12 cellular contexts compared by ENCODE assay signal in genomic region chr19:5103061-5103701, GRCh38.
DNase-seq lines count a peak whose midpoint lies in the region; ATAC-seq and TF ChIP-seq lines count a peak whose summit lies in the region.
"Had no signal": no experiment of that assay in that cellular context is flagged by ENCODE, and none has a peak within 500 bp of the region (broad histone marks: within the 10 kb centered on the region; RNA-seq: fewer than 3 reads in every experiment).

No MANE protein-coding gene starts in this region.

- DNase-seq in COLO829 (ENCODE audit: low spot score) (peak; percentile 64), SHP77 treated with DMSO at 0.1 percent for 48 hours (lab: John Stamatoyannopoulos, UW) (peak; percentile 58), fibroblast of the conjunctiva (ENCODE audit: low read depth) (peak; percentile 36), pons (ENCODE audit: low spot score) (peak; percentile 34), GM20000 (ENCODE audit: low spot score) (no peak), Caco-2 (no peak)
- no peak for DNase-seq in activated CD4-positive, alpha-beta memory T cell treated with anti-CD3 and anti-CD28 coated beads for 36 hours
- DNase-seq in stimulated activated naive CD8-positive, alpha-beta T cell treated with anti-CD3 and anti-CD28 coated beads, Interleukin-15, amount 100 ng/mL, for 72 hours: no peak
- DNase-seq: activated naive CD8-positive, alpha-beta T cell treated with anti-CD3 and anti-CD28 coated beads, Interleukin-2, amount 10 ng/mL, durations not matched to agents 7 days and 5 days; NCI-H748 treated with DMSO at 0.1 percent for 48 hours had no signal

- intact Hi-C loops in Caco-2 (cut with micrococcal nuclease; ENCODE audit: unreplicated experiment): no loop called here
- intact Hi-C loops in activated CD4-positive, alpha-beta memory T cell treated with anti-CD3 and anti-CD28 coated beads for 36 hours (cut with micrococcal nuclease): no loop called here

- H3K4me3 Mint-ChIP-seq in Caco-2 (ENCODE audit: unreplicated experiment): no peak overlapping the region
- H3K4me3 Mint-ChIP-seq in activated CD4-positive, alpha-beta memory T cell treated with anti-CD3 and anti-CD28 coated beads for 36 hours: no peak overlapping the region
- H3K4me3 Mint-ChIP-seq in stimulated activated naive CD8-positive, alpha-beta T cell treated with anti-CD3 and anti-CD28 coated beads, Interleukin-15, amount 100 ng/mL, for 72 hours: no peak overlapping the region
- H3K4me3 Mint-ChIP-seq: activated naive CD8-positive, alpha-beta T cell treated with anti-CD3 and anti-CD28 coated beads, Interleukin-2, amount 10 ng/mL, durations not matched to agents 7 days and 5 days; CD4-positive, alpha-beta memory T cell had no signal

- H3K9me3 Mint-ChIP-seq in Caco-2 (ENCODE audit: unreplicated experiment): peaks cover 11% of the 10 kb centered on the region
- H3K9me3 Mint-ChIP-seq in activated CD4-positive, alpha-beta memory T cell treated with anti-CD3 and anti-CD28 coated beads for 36 hours: peaks cover 22% of the 10 kb centered on the region
- peaks cover 10 to 24% of the 10 kb centered on the region in 2 donors for H3K9me3 Mint-ChIP-seq in stimulated activated naive CD8-positive, alpha-beta T cell treated with anti-CD3 and anti-CD28 coated beads, Interleukin-15, amount 100 ng/mL, for 72 hours

- H3K4me1 Mint-ChIP-seq in Caco-2 (ENCODE audit: low read depth, unreplicated experiment): no peaks in the 10 kb centered on the region
- H3K4me1 Mint-ChIP-seq in activated CD4-positive, alpha-beta memory T cell treated with anti-CD3 and anti-CD28 coated beads for 36 hours (ENCODE audit: low read depth): no peaks in the 10 kb centered on the region
- no peaks in the 10 kb centered on the region for H3K4me1 Mint-ChIP-seq in stimulated activated naive CD8-positive, alpha-beta T cell treated with anti-CD3 and anti-CD28 coated beads, Interleukin-15, amount 100 ng/mL, for 72 hours
- H3K4me1 Mint-ChIP-seq: activated naive CD8-positive, alpha-beta T cell treated with anti-CD3 and anti-CD28 coated beads, Interleukin-2, amount 10 ng/mL, durations not matched to agents 7 days and 5 days; CD4-positive, alpha-beta memory T cell had no signal

- TF ChIP-seq CTCF in GM20000 (IDR thresholded peaks at IDR 0.05; ENCODE audit: extremely low read depth, missing control alignments) (no peak), Caco-2 (IDR thresholded peaks at IDR 0.05; ENCODE audit: insufficient read depth in 1 of 2, low read depth in 1 of 2, low read length in 1 of 2, severe bottlenecking in 1 of 2, unreplicated experiment in 1 of 2) (no peak)

- CTCF ChIA-PET in Caco-2 (lab: Charles Lee): no interaction called here
- CTCF ChIA-PET in activated CD4-positive, alpha-beta memory T cell treated with anti-CD3 and anti-CD28 coated beads for 36 hours (lab: Charles Lee): no interaction called here

- H3K27me3 ChIP-seq in Caco-2 (replicated peaks; ENCODE audit: control insufficient read depth, insufficient read depth, low read length): no peaks in the 10 kb centered on the region

- H3K27ac Mint-ChIP-seq in Caco-2 (ENCODE audit: unreplicated experiment): no peak overlapping the region
- H3K27ac Mint-ChIP-seq in activated CD4-positive, alpha-beta memory T cell treated with anti-CD3 and anti-CD28 coated beads for 36 hours: no peak overlapping the region
- no peak overlapping the region for H3K27ac Mint-ChIP-seq in stimulated activated naive CD8-positive, alpha-beta T cell treated with anti-CD3 and anti-CD28 coated beads, Interleukin-15, amount 100 ng/mL, for 72 hours
- H3K27ac Mint-ChIP-seq: activated naive CD8-positive, alpha-beta T cell treated with anti-CD3 and anti-CD28 coated beads, Interleukin-2, amount 10 ng/mL, durations not matched to agents 7 days and 5 days; CD4-positive, alpha-beta memory T cell had no signal

- no peaks in the 10 kb centered on the region; the same call in 1 of the 2 replicates for H3K36me3 ChIP-seq in Caco-2 (ENCODE audit: control insufficient read depth, insufficient read depth, low read length)

- peaks cover 5% of the 10 kb centered on the region; the same call in 1 of the 2 replicates for H3K4me1 ChIP-seq in Caco-2

- peaks cover 5% of the 10 kb centered on the region for H3K36me3 Mint-ChIP-seq in Caco-2 (ENCODE audit: insufficient read depth, unreplicated experiment)
- H3K36me3 Mint-ChIP-seq in activated CD4-positive, alpha-beta memory T cell treated with anti-CD3 and anti-CD28 coated beads for 36 hours: peaks cover 28% of the 10 kb centered on the region

- ATAC-seq in stimulated activated naive CD8-positive, alpha-beta T cell treated with anti-CD3 and anti-CD28 coated beads, Interleukin-15, amount 100 ng/mL, for 72 hours: no peak
- ATAC-seq: HCT116 had no signal

- H3K9me3 ChIP-seq in Caco-2: peaks cover 20% of the 10 kb centered on the region

- POLR2A ChIA-PET in Caco-2 (lab: Charles Lee): no interaction called here
- POLR2A ChIA-PET in activated CD4-positive, alpha-beta memory T cell treated with anti-CD3 and anti-CD28 coated beads for 36 hours (lab: Charles Lee): no interaction called here

- no TSS peak for BruUV-seq in Caco-2 (replicated peaks; lab: Mats Ljungman, UMichigan)

- no peak overlapping the region for H3K4me3 ChIP-seq in Caco-2 (ENCODE audit: low read depth, low read length)

- no peaks in the 10 kb centered on the region for H3K27me3 Mint-ChIP-seq in Caco-2 (ENCODE audit: insufficient read depth, unreplicated experiment)
- H3K27me3 Mint-ChIP-seq in activated CD4-positive, alpha-beta memory T cell treated with anti-CD3 and anti-CD28 coated beads for 36 hours: no peaks in the 10 kb centered on the region
- H3K27me3 Mint-ChIP-seq in stimulated activated naive CD8-positive, alpha-beta T cell treated with anti-CD3 and anti-CD28 coated beads, Interleukin-15, amount 100 ng/mL, for 72 hours: no peaks in the 10 kb centered on the region
- H3K27me3 Mint-ChIP-seq: activated naive CD8-positive, alpha-beta T cell treated with anti-CD3 and anti-CD28 coated beads, Interleukin-2, amount 10 ng/mL, durations not matched to agents 7 days and 5 days; CD4-positive, alpha-beta memory T cell had no signal

Comparison
In these comparisons a context has a peak if more than half of its experiments do, and no peak if none do; other contexts are left out.
1. DNase-seq: peak in COLO829 (single experiment), SHP77 treated with DMSO at 0.1 percent for 48 hours (single experiment), fibroblast of the conjunctiva (single experiment) and pons (single experiment); none in GM20000 (single experiment), Caco-2 (0 of 2), activated CD4-positive, alpha-beta memory T cell treated with anti-CD3 and anti-CD28 coated beads for 36 hours (single experiment) and stimulated activated naive CD8-positive, alpha-beta T cell treated with anti-CD3 and anti-CD28 coated beads, Interleukin-15, amount 100 ng/mL, for 72 hours (0 of 2).